ENCODE assay signal across 8 cellular contexts in genomic region chr1:225554216-225554812, GRCh38.
DNase-seq lines count a peak whose midpoint lies in the region; ATAC-seq, FAIRE-seq and TF ChIP-seq lines count a peak whose summit lies in the region.

No MANE protein-coding gene starts in this region.

- DNase-seq in AG04450 (ENCODE audit: low read depth, low spot score), result no peak
- no peak for DNase-seq in H54 (ENCODE audit: insufficient read length, low spot score)
- no peak for DNase-seq in RWPE2 (ENCODE audit: low spot score)
- peak; percentile 24 for DNase-seq in foreskin melanocyte
- DNase-seq in smooth muscle cell (lab: John Stamatoyannopoulos, UW; ENCODE audit: unreplicated experiment), result no peak
- no peak for DNase-seq in substantia nigra (lab: John Stamatoyannopoulos, UW)

- CTCF ChIA-PET in AG04450 (lab: Charles Lee), result interaction anchor here (0.5 to 4.2 kb wide), 17 partner anchors 9 to 223 kb away, joined by 3 to 34 read pairs (median 5); partner anchors contain the start of gene SRP9

- FAIRE-seq in H54 (lab: Jason Lieb, UNC), result peak; percentile 91

- H3K36me3 ChIP-seq in RWPE2 (ENCODE audit: low read depth), result peaks cover 5% of the 10 kb centered on the region
- peaks cover 7% of the 10 kb centered on the region for H3K36me3 ChIP-seq in smooth muscle cell (ENCODE audit: low read depth)

- peaks cover 56% of the 10 kb centered on the region for H4K20me1 ChIP-seq in smooth muscle cell (ENCODE audit: low read depth)

- H3K4me3 ChIP-seq in AG04450 (ENCODE audit: low read depth, low read length), result no peak overlapping the region
- no peak overlapping the region for H3K4me3 ChIP-seq in RWPE2 (ENCODE audit: severe bottlenecking)
- no peak overlapping the region for H3K4me3 ChIP-seq in smooth muscle cell

- no peak overlapping the region for H2AFZ ChIP-seq in smooth muscle cell (ENCODE audit: low read depth)

- H3K9me3 ChIP-seq in AG04450 (ENCODE audit: control insufficient read depth, insufficient read depth, low read length) (no peaks in the 10 kb centered on the region), RWPE2 (ENCODE audit: severe bottlenecking) (no peaks in the 10 kb centered on the region), smooth muscle cell (replicated peaks; ENCODE audit: low read depth) (no peaks in the 10 kb centered on the region)

- H3K79me2 ChIP-seq in smooth muscle cell (ENCODE audit: low read depth), result peaks cover 93% of the 10 kb centered on the region

- H3K27me3 ChIP-seq in AG04450 (ENCODE audit: control insufficient read depth, insufficient read depth, low read length), result no peaks in the 10 kb centered on the region
- no peaks in the 10 kb centered on the region for H3K27me3 ChIP-seq in RWPE2 (ENCODE audit: insufficient read depth, poor library complexity, severe bottlenecking)
- H3K27me3 ChIP-seq in smooth muscle cell (ENCODE audit: low read depth), result no peaks in the 10 kb centered on the region

- POLR2A ChIA-PET in AG04450 (lab: Yijun Ruan, JAX), result interaction anchor here (1.0 kb wide), 1 partner anchor 213 kb away, joined by 4 read pairs; no protein-coding TSS in a partner anchor

- WGBS in smooth muscle cell (ENCODE audit: low lambda C conversion rate), result 72% methylated on average over 2 of the region's 2 CpGs

- H3K27ac ChIP-seq in AG04450 (ENCODE audit: low read depth, low read length) (no peak overlapping the region), RWPE2 (ENCODE audit: poor library complexity, severe bottlenecking) (no peak overlapping the region), smooth muscle cell (ENCODE audit: low read depth) (no peak overlapping the region), substantia nigra (ENCODE audit: low read depth, low read length, poor library complexity, severe bottlenecking) (no peak overlapping the region)

- no peak overlapping the region for H3K4me2 ChIP-seq in smooth muscle cell

- TF ChIP-seq POLR2A in H54 (IDR thresholded peaks at IDR 0.05; ENCODE audit: low read depth, low read length), result no peak

- no peak overlapping the region for H3K9ac ChIP-seq in smooth muscle cell (ENCODE audit: low read depth)

- ATAC-seq in RWPE2 (ENCODE audit: low read depth), result no peak
- no peak for ATAC-seq in HG02798 (IDR thresholded peaks at IDR 0.05; ENCODE audit: poor library complexity, unreplicated experiment)
- no peak for ATAC-seq in GM21367 (IDR thresholded peaks at IDR 0.05; ENCODE audit: unreplicated experiment)

- H3K4me1 ChIP-seq in RWPE2 (ENCODE audit: insufficient read depth, poor library complexity, severe bottlenecking) (no peaks in the 10 kb centered on the region), smooth muscle cell (ENCODE audit: low read depth) (no peaks in the 10 kb centered on the region)

- TF ChIP-seq CTCF in AG04450 (IDR thresholded peaks at IDR 0.05; ENCODE audit: low read depth, low read length) (peak; percentile 62), RWPE2 (IDR thresholded peaks at IDR 0.05; ENCODE audit: poor library complexity, severe bottlenecking) (peak; percentile 48), smooth muscle cell (IDR thresholded peaks at IDR 0.05; ENCODE audit: borderline replicate concordance, insufficient read depth, poor library complexity, severe bottlenecking) (peak; percentile 56)

- peaks cover 6% of the 10 kb centered on the region for H3F3A ChIP-seq in smooth muscle cell (ENCODE audit: low read depth)
